ENCODE assay signal across 10 cellular contexts in the genomic region with DNA sequence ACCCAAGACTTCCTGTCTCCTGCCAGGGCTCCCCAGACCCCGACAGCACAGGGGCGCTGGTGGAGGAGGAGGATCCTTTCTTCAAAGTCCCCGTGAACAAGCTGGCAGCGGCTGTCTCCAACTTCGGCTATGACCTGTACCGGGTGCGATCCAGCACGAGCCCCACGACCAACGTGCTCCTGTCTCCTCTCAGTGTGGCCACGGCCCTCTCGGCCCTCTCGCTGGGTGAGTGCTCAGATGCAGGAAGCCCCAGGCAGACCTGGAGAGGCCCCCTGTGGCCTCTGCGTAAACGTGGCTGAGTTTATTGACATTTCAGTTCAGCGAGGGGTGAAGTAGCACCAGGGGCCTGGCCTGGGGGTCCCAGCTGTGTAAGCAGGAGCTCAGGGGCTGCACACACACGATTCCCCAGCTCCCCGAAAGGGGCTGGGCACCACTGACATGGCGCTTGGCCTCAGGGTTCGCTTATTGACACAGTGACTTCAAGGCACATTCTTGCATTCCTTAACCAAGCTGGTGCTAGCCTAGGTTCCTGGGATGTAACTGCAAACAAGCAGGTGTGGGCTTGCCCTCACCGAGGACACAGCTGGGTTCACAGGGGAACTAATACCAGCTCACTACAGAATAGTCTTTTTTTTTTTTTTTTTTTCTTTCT. TPM values are rescaled to one million over a fixed set of nuclear protein-coding genes. Genes with fewer than 3 reads are reported as not detected.
DNase-seq lines count a peak whose midpoint lies in the region; ATAC-seq and TF ChIP-seq lines count a peak whose summit lies in the region.
"Had no signal": no experiment of that assay in that cellular context is flagged by ENCODE, and none has a peak within 500 bp of the region (broad histone marks: within the 10 kb centered on the region; RNA-seq: fewer than 3 reads in every experiment).

No MANE protein-coding gene starts in this region.

- peaks cover 68% of the 10 kb centered on the region for H3K4me1 ChIP-seq in DOHH2 (ENCODE audit: control insufficient read depth, low read length)

- peaks cover 32% of the 10 kb centered on the region for H3F3A ChIP-seq in DOHH2 (ENCODE audit: control insufficient read depth, insufficient read depth)

- peak overlapping the region; percentile 94 for H3K27ac ChIP-seq in DOHH2 (ENCODE audit: low read depth, low read length)

- H3K27me3 Mint-ChIP-seq in central memory CD8-positive, alpha-beta T cell = no peaks in the 10 kb centered on the region
- no peaks in the 10 kb centered on the region for H3K27me3 Mint-ChIP-seq in osteocyte (ENCODE audit: unreplicated experiment)

- no peaks in the 10 kb centered on the region for H3K27me3 ChIP-seq in DOHH2 (ENCODE audit: control insufficient read depth, low read length)
- H3K27me3 ChIP-seq: Peyer's patch had no signal

- H3K9me3 ChIP-seq in DOHH2 (ENCODE audit: control insufficient read depth, insufficient read depth, low read length) = no peaks in the 10 kb centered on the region
- H3K9me3 ChIP-seq: Peyer's patch had no signal

- peaks cover 11% of the 10 kb centered on the region for H3K36me3 ChIP-seq in DOHH2 (ENCODE audit: control insufficient read depth, low read length)
- H3K36me3 ChIP-seq: Peyer's patch had no signal

- TF ChIP-seq CTCF in DOHH2 (IDR thresholded peaks at IDR 0.05; ENCODE audit: low read depth, low read length, poor library complexity, severe bottlenecking) = no peak
- TF ChIP-seq CTCF in osteocyte (IDR thresholded peaks at IDR 0.05) = no peak

- H3K4me2 ChIP-seq in DOHH2 (ENCODE audit: low read length) = peak overlapping the region; percentile 84

- peak; percentile 27 for DNase-seq in NCI-H345 treated with DMSO at 0.1 percent for 48 hours (lab: John Stamatoyannopoulos, UW; ENCODE audit: unreplicated experiment)
- DNase-seq in central memory CD8-positive, alpha-beta T cell (ENCODE audit: low spot score in 2 of 2) = no peak
- DNase-seq in osteocyte (ENCODE audit: extremely low spot score, unreplicated experiment) = no peak
- no peak for DNase-seq in NK-92 (lab: John Stamatoyannopoulos, UW; ENCODE audit: unreplicated experiment)
- no peak for DNase-seq in Kasumi-1 (lab: John Stamatoyannopoulos, UW)
- DNase-seq in NCI-H2227 (lab: John Stamatoyannopoulos, UW; ENCODE audit: unreplicated experiment) = no peak
- no peak for DNase-seq in NOMO-1 (lab: John Stamatoyannopoulos, UW; ENCODE audit: unreplicated experiment in 2 of 2)

- ATAC-seq in central memory CD8-positive, alpha-beta T cell (replicated peaks; ENCODE audit: extremely low read depth, poor library complexity, severe bottlenecking) = no peak

- H3K9me3 Mint-ChIP-seq in central memory CD8-positive, alpha-beta T cell = no peaks in the 10 kb centered on the region
- H3K9me3 Mint-ChIP-seq in osteocyte (ENCODE audit: unreplicated experiment) = no peaks in the 10 kb centered on the region
- H3K9me3 Mint-ChIP-seq: activated naive CD4-positive, alpha-beta T cell treated with anti-CD3 and anti-CD28 coated beads, Interleukin-2, amount 50 U/mL, for 72 hours had no signal

- H3K4me3 ChIP-seq in DOHH2 (ENCODE audit: low read length) = peak overlapping the region; percentile 71
- H3K4me3 ChIP-seq: Peyer's patch had no signal

- H3K4me3 Mint-ChIP-seq in central memory CD8-positive, alpha-beta T cell = peak overlapping the region; percentile 23
- H3K4me3 Mint-ChIP-seq in osteocyte (ENCODE audit: unreplicated experiment) = no peak overlapping the region

- peaks cover 5% of the 10 kb centered on the region for H3K36me3 Mint-ChIP-seq in central memory CD8-positive, alpha-beta T cell (ENCODE audit: insufficient read depth)
- peaks cover 13% of the 10 kb centered on the region for H3K36me3 Mint-ChIP-seq in osteocyte (ENCODE audit: unreplicated experiment)
- H3K36me3 Mint-ChIP-seq: activated naive CD4-positive, alpha-beta T cell treated with anti-CD3 and anti-CD28 coated beads, Interleukin-2, amount 50 U/mL, for 72 hours had no signal

- H3K4me1 Mint-ChIP-seq in central memory CD8-positive, alpha-beta T cell = peaks cover 13% of the 10 kb centered on the region
- H3K4me1 Mint-ChIP-seq in osteocyte (ENCODE audit: unreplicated experiment) = peaks cover 19% of the 10 kb centered on the region

- H3K79me2 ChIP-seq in DOHH2 (ENCODE audit: control insufficient read depth, low read length) = peaks cover 6% of the 10 kb centered on the region

- no peaks in the 10 kb centered on the region for H4K20me1 ChIP-seq in DOHH2 (ENCODE audit: control insufficient read depth, insufficient read depth, low read depth, low read length)

- H3K9me2 ChIP-seq in DOHH2 (replicated peaks; ENCODE audit: control insufficient read depth, low read length) = no peaks in the 10 kb centered on the region

- peak overlapping the region; percentile 29 for H3K27ac Mint-ChIP-seq in central memory CD8-positive, alpha-beta T cell (ENCODE audit: low read depth)
- H3K27ac Mint-ChIP-seq in osteocyte (ENCODE audit: unreplicated experiment) = peak overlapping the region; percentile 68
- H3K27ac Mint-ChIP-seq: activated naive CD4-positive, alpha-beta T cell treated with anti-CD3 and anti-CD28 coated beads, Interleukin-2, amount 50 U/mL, for 72 hours had no signal

RNA-seq across cellular contexts. Expression of a gene that starts 8.1 kb away (rescaled TPM):
- 164 and 175 TPM in 2 replicates for total RNA-seq in osteocyte

RNA-seq across cellular contexts. Expression of a gene that starts 27.3 kb away (rescaled TPM):
- total RNA-seq in osteocyte = 0.38 and 0.50 TPM in 2 replicates

RNA-seq across cellular contexts. Expression of a gene that starts 45.4 kb away (rescaled TPM):
- 30.8 and 33.3 TPM in 2 replicates for total RNA-seq in osteocyte

RNA-seq across cellular contexts. Expression of a gene that starts 59.8 kb away (rescaled TPM):
- 11.2 and 14.4 TPM in 2 replicates for total RNA-seq in osteocyte

RNA-seq across cellular contexts. Expression of a gene that starts 59.8 kb away (rescaled TPM):
- total RNA-seq in osteocyte = 4.2 and 4.7 TPM in 2 replicates
